Comparison of ENCODE assay signal across 25 cellular contexts in genomic region chr10:57706576-57707299, GRCh38.
"Had no signal": no experiment of that assay in that cellular context is flagged by ENCODE, and none has a peak within 500 bp of the region (broad histone marks: within the 10 kb centered on the region; RNA-seq: fewer than 3 reads in every experiment).

No MANE protein-coding gene starts in this region.

- H3K27ac ChIP-seq: dorsolateral prefrontal cortex, left lung, neutrophil, parathyroid adenoma, right lobe of liver, suprapubic skin, vagina had no signal

- ATAC-seq: left cardiac atrium; left lung; mucosa of descending colon; natural killer cell treated with Interleukin-12 subunit alpha and Interleukin-12 subunit beta and Interleukin-15 and Interleukin-18, amount 100 ng/mL, for 72 hours; right lobe of liver; stimulated activated naive CD8-positive, alpha-beta T cell treated with anti-CD3 and anti-CD28 coated beads, Interleukin-15, amount 100 ng/mL, for 72 hours had no signal

- H3K9me3 Mint-ChIP-seq: natural killer cell treated with Interleukin-12 subunit alpha and Interleukin-12 subunit beta and Interleukin-15 and Interleukin-18, amount 100 ng/mL, for 72 hours; stimulated activated naive CD8-positive, alpha-beta T cell treated with anti-CD3 and anti-CD28 coated beads, Interleukin-15, amount 100 ng/mL, for 72 hours had no signal

- H3K4me1 Mint-ChIP-seq: naive B cell; neural crest cell; stimulated activated naive CD8-positive, alpha-beta T cell treated with anti-CD3 and anti-CD28 coated beads, Interleukin-15, amount 100 ng/mL, for 72 hours had no signal

- H3K9ac ChIP-seq: parathyroid adenoma had no signal

- H3K36me3 ChIP-seq: left lung, neutrophil, right lobe of liver, suprapubic skin, vagina had no signal

- H3K36me3 Mint-ChIP-seq: mesothelial cell of epicardium; naive B cell; natural killer cell treated with Interleukin-12 subunit alpha and Interleukin-12 subunit beta and Interleukin-15 and Interleukin-18, amount 100 ng/mL, for 72 hours had no signal

- H3K79me2 ChIP-seq: parathyroid adenoma had no signal

- H3K27me3 Mint-ChIP-seq: naive B cell; natural killer cell treated with Interleukin-12 subunit alpha and Interleukin-12 subunit beta and Interleukin-15 and Interleukin-18, amount 100 ng/mL, for 72 hours; progenitor cell of endocrine pancreas; stimulated activated naive CD8-positive, alpha-beta T cell treated with anti-CD3 and anti-CD28 coated beads, Interleukin-15, amount 100 ng/mL, for 72 hours had no signal

- DNase-seq: dorsolateral prefrontal cortex; effector CD4-positive, alpha-beta T cell; hypothalamus; left cardiac atrium; left lung; mesenchymal stem cell; mucosa of descending colon; naive B cell; right lobe of liver; small intestine; stimulated activated CD4-positive, alpha-beta T cell treated with anti-CD3 and anti-CD28 coated beads, Interleukin-15, amount 100 ng/mL, for 24 hours; stimulated activated CD4-positive, alpha-beta T cell treated with anti-CD3 and anti-CD28 coated beads, Interleukin-2, amount 100 ng/mL, for 48 hours; stimulated activated naive CD4-positive, alpha-beta T cell; stimulated activated naive CD8-positive, alpha-beta T cell treated with anti-CD3 and anti-CD28 coated beads, Interleukin-15, amount 100 ng/mL, for 72 hours; trophoblast cell had no signal

- H3K4me3 ChIP-seq: dorsolateral prefrontal cortex, left lung, mucosa of descending colon, right lobe of liver, suprapubic skin, vagina had no signal

- H3K27me3 ChIP-seq: dorsolateral prefrontal cortex, left lung, neutrophil, right lobe of liver, suprapubic skin, vagina had no signal

- H3K4me3 Mint-ChIP-seq: mesothelial cell of epicardium; naive B cell; natural killer cell treated with Interleukin-12 subunit alpha and Interleukin-12 subunit beta and Interleukin-15 and Interleukin-18, amount 100 ng/mL, for 72 hours; neural crest cell; stimulated activated naive CD8-positive, alpha-beta T cell treated with anti-CD3 and anti-CD28 coated beads, Interleukin-15, amount 100 ng/mL, for 72 hours had no signal

- H3K9me3 ChIP-seq: left lung, mucosa of descending colon, neutrophil, right lobe of liver, suprapubic skin, vagina had no signal

- FAIRE-seq: frontal cortex, islet of Langerhans, small intestine had no signal

- H3K27ac Mint-ChIP-seq: mesothelial cell of epicardium; naive B cell; natural killer cell treated with Interleukin-12 subunit alpha and Interleukin-12 subunit beta and Interleukin-15 and Interleukin-18, amount 100 ng/mL, for 72 hours; progenitor cell of endocrine pancreas had no signal

- H3K4me1 ChIP-seq: left lung, parathyroid adenoma, suprapubic skin, vagina had no signal

- H2AFZ ChIP-seq: parathyroid adenoma had no signal
